In genomic region chr1:203273206-203273868, GRCh38 we compare ENCODE assay signal across 1 cellular context.
TF ChIP-seq lines count a peak whose summit lies in the region.

No MANE protein-coding gene starts in this region.

TF ChIP-seq in K562, 482 proteins besides CTCF, POLR2A, EP300 and RAD21 (continued from another document and continues in another):
- TF ChIP-seq AFF1 (IDR thresholded peaks at IDR 0.05; ENCODE audit: low read depth in 1 of 2, partially characterized antibody in 2 of 2) (peak in 1 of 2 experiments; percentile 32), ZNF23 (CRISPR knock-in tag; IDR thresholded peaks at IDR 0.05) (no peak), CHD2 (IDR thresholded peaks at IDR 0.05; ENCODE audit: low read depth, low read length) (no peak), FOXK1 (CRISPR knock-in tag; IDR thresholded peaks at IDR 0.05; ENCODE audit: borderline replicate concordance) (no peak), ZNF354B (CRISPR knock-in tag; IDR thresholded peaks at IDR 0.05) (no peak), CCAR2 (IDR thresholded peaks at IDR 0.05; ENCODE audit: low read depth, low read length) (no peak), FOXK2 (conservative IDR thresholded peaks at IDR 0.05 in 1 of 2, IDR thresholded peaks at IDR 0.05 in 1 of 2; ENCODE audit: low read depth in 2 of 2) (no peak; a peak in 1 of 4 replicates), HDAC2 (IDR thresholded peaks at IDR 0.05) (peak; percentile 32; the same call in 1 of the 2 replicates), NONO (IDR thresholded peaks at IDR 0.05; ENCODE audit: low read depth in 2 of 2, low read length in 1 of 2) (peak in 1 of 2 experiments; percentile 65; a peak in 1 of 4 replicates), ZNF165 (CRISPR knock-in tag; IDR thresholded peaks at IDR 0.05; ENCODE audit: borderline replicate concordance) (no peak), ZNF253 (CRISPR knock-in tag; conservative IDR thresholded peaks at IDR 0.05) (no peak), THRA (IDR thresholded peaks at IDR 0.05) (no peak), OTX1 (CRISPR knock-in tag; IDR thresholded peaks at IDR 0.05) (no peak), HMGXB4 (CRISPR knock-in tag; IDR thresholded peaks at IDR 0.05) (no peak), ZBTB40 (IDR thresholded peaks at IDR 0.05) (no peak), ZBTB40 (CRISPR knock-in tag; IDR thresholded peaks at IDR 0.05) (no peak), MED1 (CRISPR knock-in tag; IDR thresholded peaks at IDR 0.05; ENCODE audit: borderline replicate concordance) (no peak), ZFX (CRISPR knock-in tag; IDR thresholded peaks at IDR 0.05) (no peak), ELF4 (CRISPR knock-in tag; IDR thresholded peaks at IDR 0.05) (no peak), ETV1 (tag; conservative IDR thresholded peaks at IDR 0.05; ENCODE audit: low read depth) (0 out of 2 replicates have a peak, but pooled peaks have one; percentile 32), MECOM (CRISPR knock-in tag; IDR thresholded peaks at IDR 0.05) (no peak), POLR2H (tag; IDR thresholded peaks at IDR 0.05; ENCODE audit: low read depth) (no peak), ZNF408 (CRISPR knock-in tag; IDR thresholded peaks at IDR 0.05; ENCODE audit: low read depth) (no peak), ARID1B (IDR thresholded peaks at IDR 0.05) (peak; percentile 54; the same call in 1 of the 2 replicates), PRMT5 (CRISPR knock-in tag; IDR thresholded peaks at IDR 0.05) (no peak), HINFP (tag; conservative IDR thresholded peaks at IDR 0.05; ENCODE audit: low read depth) (no peak), ZNF3 (CRISPR knock-in tag; IDR thresholded peaks at IDR 0.05) (no peak), LCOR (CRISPR knock-in tag; IDR thresholded peaks at IDR 0.05) (peak; percentile 83; the same call in 1 of the 2 replicates), PHF8 (IDR thresholded peaks at IDR 0.05; ENCODE audit: borderline replicate concordance, low read length) (no peak), DIDO1 (tag; IDR thresholded peaks at IDR 0.05; ENCODE audit: low read depth) (0 out of 2 replicates have a peak, but pooled peaks have one; percentile 65), ARHGAP35 (IDR thresholded peaks at IDR 0.05; ENCODE audit: partially characterized antibody) (no peak), SMAD3 (CRISPR knock-in tag; conservative IDR thresholded peaks at IDR 0.05) (no peak), ZNF280A (IDR thresholded peaks at IDR 0.05; ENCODE audit: low read depth, partially characterized antibody) (no peak), ZC3H8 (IDR thresholded peaks at IDR 0.05) (no peak), SIN3A (IDR thresholded peaks at IDR 0.05; ENCODE audit: borderline replicate concordance in 2 of 2, control insufficient read depth in 1 of 2, low read depth in 2 of 2, low read length in 2 of 2) (no peak), RBFOX2 (IDR thresholded peaks at IDR 0.05; ENCODE audit: low read depth, low read length) (0 out of 2 replicates have a peak, but pooled peaks have one; percentile 19), EWSR1 (IDR thresholded peaks at IDR 0.05; ENCODE audit: borderline replicate concordance, low read depth, partially characterized antibody) (no peak), ZNF384 (IDR thresholded peaks at IDR 0.05; ENCODE audit: low read depth, low read length) (peak; percentile 60; the same call in 1 of the 2 replicates), THRAP3 (IDR thresholded peaks at IDR 0.05; ENCODE audit: borderline replicate concordance) (no peak), E2F6 (IDR thresholded peaks at IDR 0.05; ENCODE audit: borderline replicate concordance in 1 of 2, extremely low read depth in 1 of 2, insufficient read depth in 1 of 2, insufficient read length in 1 of 2, low read depth in 1 of 2, low read length in 1 of 2, poor library complexity in 1 of 2, severe bottlenecking in 1 of 2) (no peak), CREBBP (IDR thresholded peaks at IDR 0.05; ENCODE audit: low read depth, low read length) (no peak), SAP30 (IDR thresholded peaks at IDR 0.05; ENCODE audit: borderline replicate concordance, insufficient read depth, low read depth, low read length, poor library complexity, severe bottlenecking) (no peak), POLR2G (IDR thresholded peaks at IDR 0.05; ENCODE audit: low read depth, low read length) (no peak), ZNF778 (CRISPR knock-in tag; IDR thresholded peaks at IDR 0.05) (no peak)
